8 cellular contexts compared by ENCODE assay signal in the genomic region with DNA sequence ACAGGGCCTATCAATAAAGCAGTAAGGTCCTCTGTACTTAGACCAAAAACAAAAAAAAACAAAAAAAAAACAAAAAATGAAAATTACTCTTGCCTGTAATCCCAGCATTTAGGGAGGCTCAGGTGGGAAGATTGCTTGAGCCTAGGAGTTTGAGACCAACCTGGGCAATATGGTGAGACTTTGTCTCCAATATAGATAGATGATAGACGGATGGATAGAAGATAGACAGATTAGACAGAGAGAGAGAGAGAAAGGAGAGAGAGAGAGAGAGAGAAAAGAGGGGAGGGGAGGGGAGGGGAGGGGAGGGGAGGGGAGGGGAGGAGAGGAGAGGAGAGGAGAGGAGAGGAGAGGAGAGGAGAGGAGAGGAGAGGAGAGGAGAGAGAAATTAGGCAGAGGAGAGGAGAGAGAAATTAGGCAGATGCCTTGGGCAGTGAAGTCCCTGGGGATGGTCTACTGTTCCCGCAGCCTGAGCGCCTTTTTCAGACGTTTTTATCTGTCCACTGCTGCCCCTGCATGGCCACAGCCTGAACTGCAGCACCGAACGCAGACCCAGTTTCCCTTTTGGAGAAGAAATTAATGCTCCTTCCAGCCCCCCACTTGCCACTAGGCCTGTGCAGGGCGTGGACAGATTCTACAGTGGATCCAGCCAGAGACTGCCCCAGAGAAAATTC. TPM values are rescaled to one million over a fixed set of nuclear protein-coding genes. Genes with fewer than 3 reads are reported as not detected.
DNase-seq lines count a peak whose midpoint lies in the region; ATAC-seq and TF ChIP-seq lines count a peak whose summit lies in the region.

No MANE protein-coding gene starts in this region.

- H3K9me3 ChIP-seq in lower lobe of right lung, result no peaks in the 10 kb centered on the region

- H3K36me3 ChIP-seq in BJ (ENCODE audit: control insufficient read depth, insufficient read depth, low read length), result no peaks in the 10 kb centered on the region
- no peaks in the 10 kb centered on the region for H3K36me3 ChIP-seq in lower lobe of right lung

- H3K27ac Mint-ChIP-seq in activated CD4-positive, alpha-beta T cell treated with anti-CD3 and anti-CD28 coated beads, Interleukin-2, amount 10 ng/mL, durations not matched to agents 7 days and 5 days, result no peak overlapping the region
- H3K27ac Mint-ChIP-seq in dendritic cell treated with granulocyte-macrophage colony-stimulating factor and Interleukin-4, amounts not matched to agents 40 ng/mL and 50 ng/mL, for 4 days, result peak overlapping the region; percentile 74

- no peak for DNase-seq in BJ (ENCODE audit: low read depth)
- DNase-seq in HFF-Myc (ENCODE audit: extremely low read depth, low read depth), result peak; percentile 19
- peak; percentile 27 for DNase-seq in NCI-H526 treated with DMSO at 0.1 percent for 48 hours (lab: John Stamatoyannopoulos, UW)
- peak; percentile 82 for DNase-seq in activated CD4-positive, alpha-beta T cell treated with anti-CD3 and anti-CD28 coated beads, Interleukin-2, amount 10 ng/mL, durations not matched to agents 7 days and 5 days
- peak; percentile 79 for DNase-seq in lower lobe of right lung
- peak; percentile 58 to 78 (median 60) for DNase-seq in stimulated activated CD4-positive, alpha-beta T cell treated with anti-CD3 and anti-CD28 coated beads, TNF-alpha, amount 100 ng/mL, for 24 hours (ENCODE audit: low read depth in 3 of 3)

- H3K4me3 ChIP-seq in BJ (ENCODE audit: low read depth, low read length) (no peak overlapping the region), HFF-Myc (replicated peaks; ENCODE audit: low read depth, low read length) (no peak overlapping the region), lower lobe of right lung (no peak overlapping the region)

- intact Hi-C loops in dendritic cell treated with granulocyte-macrophage colony-stimulating factor and Interleukin-4, amounts not matched to agents 40 ng/mL and 50 ng/mL, for 4 days (cut with micrococcal nuclease), result loop anchor here (1.0 to 2.0 kb wide), 2 partner anchors 27 to 49 kb away; a partner anchor contains a TSS
- intact Hi-C loops in lower lobe of right lung (cut with DNase I), result no loop called here

- CTCF ChIA-PET in BJ (lab: Yijun Ruan, JAX), result interaction anchor here (0.6 to 1.7 kb wide), 13 partner anchors 8 to 105 kb away, joined by 3 to 8 read pairs (median 5); a partner anchor contains a TSS
- CTCF ChIA-PET in activated CD4-positive, alpha-beta T cell treated with anti-CD3 and anti-CD28 coated beads, Interleukin-2, amount 10 ng/mL, durations not matched to agents 7 days and 5 days (lab: Charles Lee), result interaction anchor here (1.0 to 1.8 kb wide), 3 partner anchors 9 to 27 kb away, joined by 3 to 8 read pairs (median 4); no protein-coding TSS in a partner anchor

- TF ChIP-seq CTCF in BJ (IDR thresholded peaks at IDR 0.05; ENCODE audit: insufficient read depth, low read depth, low read length), result peak; percentile 90
- peak; percentile 89 for TF ChIP-seq CTCF in HFF-Myc (IDR thresholded peaks at IDR 0.05; ENCODE audit: low read depth, low read length, missing control alignments)
- peak; percentile 88 for TF ChIP-seq CTCF in lower lobe of right lung (IDR thresholded peaks at IDR 0.05)

- no peak overlapping the region for H3K27ac ChIP-seq in lower lobe of right lung

- POLR2A ChIA-PET in BJ (lab: Charles Lee), result no interaction called here
- POLR2A ChIA-PET in activated CD4-positive, alpha-beta T cell treated with anti-CD3 and anti-CD28 coated beads, Interleukin-2, amount 10 ng/mL, durations not matched to agents 7 days and 5 days (lab: Charles Lee), result no interaction called here

- no peaks in the 10 kb centered on the region for H3K27me3 Mint-ChIP-seq in activated CD4-positive, alpha-beta T cell treated with anti-CD3 and anti-CD28 coated beads, Interleukin-2, amount 10 ng/mL, durations not matched to agents 7 days and 5 days
- H3K27me3 Mint-ChIP-seq in dendritic cell treated with granulocyte-macrophage colony-stimulating factor and Interleukin-4, amounts not matched to agents 40 ng/mL and 50 ng/mL, for 4 days, result no peaks in the 10 kb centered on the region

- H3K9me3 Mint-ChIP-seq in activated CD4-positive, alpha-beta T cell treated with anti-CD3 and anti-CD28 coated beads, Interleukin-2, amount 10 ng/mL, durations not matched to agents 7 days and 5 days, result no peaks in the 10 kb centered on the region
- H3K9me3 Mint-ChIP-seq in dendritic cell treated with granulocyte-macrophage colony-stimulating factor and Interleukin-4, amounts not matched to agents 40 ng/mL and 50 ng/mL, for 4 days, result no peaks in the 10 kb centered on the region

- H3K4me3 Mint-ChIP-seq in activated CD4-positive, alpha-beta T cell treated with anti-CD3 and anti-CD28 coated beads, Interleukin-2, amount 10 ng/mL, durations not matched to agents 7 days and 5 days, result no peak overlapping the region
- no peak overlapping the region for H3K4me3 Mint-ChIP-seq in dendritic cell treated with granulocyte-macrophage colony-stimulating factor and Interleukin-4, amounts not matched to agents 40 ng/mL and 50 ng/mL, for 4 days

- H3K36me3 Mint-ChIP-seq in activated CD4-positive, alpha-beta T cell treated with anti-CD3 and anti-CD28 coated beads, Interleukin-2, amount 10 ng/mL, durations not matched to agents 7 days and 5 days (ENCODE audit: low read depth), result no peaks in the 10 kb centered on the region
- H3K36me3 Mint-ChIP-seq in dendritic cell treated with granulocyte-macrophage colony-stimulating factor and Interleukin-4, amounts not matched to agents 40 ng/mL and 50 ng/mL, for 4 days (ENCODE audit: low read depth), result no peaks in the 10 kb centered on the region

- H3K27me3 ChIP-seq in BJ (ENCODE audit: control insufficient read depth, insufficient read depth, low read length), result no peaks in the 10 kb centered on the region
- H3K27me3 ChIP-seq in lower lobe of right lung (ENCODE audit: low read depth), result no peaks in the 10 kb centered on the region

- peaks cover 18% of the 10 kb centered on the region for H3K4me1 Mint-ChIP-seq in activated CD4-positive, alpha-beta T cell treated with anti-CD3 and anti-CD28 coated beads, Interleukin-2, amount 10 ng/mL, durations not matched to agents 7 days and 5 days
- H3K4me1 Mint-ChIP-seq in dendritic cell treated with granulocyte-macrophage colony-stimulating factor and Interleukin-4, amounts not matched to agents 40 ng/mL and 50 ng/mL, for 4 days (ENCODE audit: low read depth), result peaks cover 52% of the 10 kb centered on the region

- ATAC-seq in lower lobe of right lung (peak; percentile 93 to 94), GM19395 (IDR thresholded peaks at IDR 0.05; ENCODE audit: unreplicated experiment) (no peak)

- H3K4me1 ChIP-seq in lower lobe of right lung, result peaks cover 13% of the 10 kb centered on the region

RNA-seq across cellular contexts. Expression of a gene that starts 9.8 kb away (rescaled TPM):
- polyA plus RNA-seq in BJ (2011; rRNA removed), result 5.8 and 9.5 TPM in 2 replicates
- polyA minus RNA-seq in BJ (2011; rRNA and poly(A)+ RNA removed), result 7.5 and 10.2 TPM in 2 replicates
- 1 to 10 TPM; 4.6 to 4.7 TPM for total RNA-seq in activated CD4-positive, alpha-beta T cell treated with anti-CD3 and anti-CD28 coated beads, Interleukin-2, amount 10 ng/mL, durations not matched to agents 7 days and 5 days
- 9.4 TPM for total RNA-seq in lower lobe of right lung

RNA-seq across cellular contexts. Expression of a gene that starts 10.0 kb away (rescaled TPM):
- polyA plus RNA-seq in BJ (2011; rRNA removed), result 2.0 and 2.6 TPM in 2 replicates
- polyA minus RNA-seq in BJ (2011; rRNA and poly(A)+ RNA removed), result 0.46 and 0.81 TPM in 2 replicates
- 10 to 100 TPM; 27.5 to 33.9 TPM for total RNA-seq in activated CD4-positive, alpha-beta T cell treated with anti-CD3 and anti-CD28 coated beads, Interleukin-2, amount 10 ng/mL, durations not matched to agents 7 days and 5 days
- 650 TPM for total RNA-seq in lower lobe of right lung

RNA-seq across cellular contexts. Expression of a gene that starts 28.4 kb away (rescaled TPM):
- 70.7 and 83.9 TPM in 2 replicates for polyA plus RNA-seq in BJ (2011; rRNA removed)
- 34.2 and 50.2 TPM in 2 replicates for polyA minus RNA-seq in BJ (2011; rRNA and poly(A)+ RNA removed)
- 10 to 100 TPM; 52.2 to 53.9 TPM for total RNA-seq in activated CD4-positive, alpha-beta T cell treated with anti-CD3 and anti-CD28 coated beads, Interleukin-2, amount 10 ng/mL, durations not matched to agents 7 days and 5 days
- total RNA-seq in lower lobe of right lung, result 44.3 TPM

RNA-seq across cellular contexts. Expression of a gene that starts 48.8 kb away (rescaled TPM):
- polyA plus RNA-seq in BJ (2011; rRNA removed), result 227 and 267 TPM in 2 replicates
- polyA minus RNA-seq in BJ (2011; rRNA and poly(A)+ RNA removed), result 49.6 and 65.5 TPM in 2 replicates
- total RNA-seq in activated CD4-positive, alpha-beta T cell treated with anti-CD3 and anti-CD28 coated beads, Interleukin-2, amount 10 ng/mL, durations not matched to agents 7 days and 5 days, result not detected
- total RNA-seq in lower lobe of right lung, result 16.4 TPM

RNA-seq across cellular contexts. Expression of a gene that starts 58.5 kb away (rescaled TPM):
- 30.9 and 45.2 TPM in 2 replicates for polyA plus RNA-seq in BJ (2011; rRNA removed)
- polyA minus RNA-seq in BJ (2011; rRNA and poly(A)+ RNA removed), result 27.9 and 46.4 TPM in 2 replicates
- 10 to 100 TPM; 21.6 to 28.8 TPM for total RNA-seq in activated CD4-positive, alpha-beta T cell treated with anti-CD3 and anti-CD28 coated beads, Interleukin-2, amount 10 ng/mL, durations not matched to agents 7 days and 5 days
- 38.7 TPM for total RNA-seq in lower lobe of right lung

Comparison
In these comparisons a context has a peak if more than half of its experiments do, and no peak if none do; other contexts are left out.
1. RNA of a gene that starts 10.0 kb away (total RNA-seq): 650 TPM in lower lobe of right lung (single experiment); 27.5 to 33.9 TPM in activated CD4-positive, alpha-beta T cell treated with anti-CD3 and anti-CD28 coated beads, Interleukin-2, amount 10 ng/mL, durations not matched to agents 7 days and 5 days; every median in the first group is over 10 times any median in the second.
2. Peak in every context shown above with its lines, with median percentiles within 50 percentile points of each other: CTCF ChIP-seq.